8 cellular contexts compared by ENCODE assay signal in the genomic region with DNA sequence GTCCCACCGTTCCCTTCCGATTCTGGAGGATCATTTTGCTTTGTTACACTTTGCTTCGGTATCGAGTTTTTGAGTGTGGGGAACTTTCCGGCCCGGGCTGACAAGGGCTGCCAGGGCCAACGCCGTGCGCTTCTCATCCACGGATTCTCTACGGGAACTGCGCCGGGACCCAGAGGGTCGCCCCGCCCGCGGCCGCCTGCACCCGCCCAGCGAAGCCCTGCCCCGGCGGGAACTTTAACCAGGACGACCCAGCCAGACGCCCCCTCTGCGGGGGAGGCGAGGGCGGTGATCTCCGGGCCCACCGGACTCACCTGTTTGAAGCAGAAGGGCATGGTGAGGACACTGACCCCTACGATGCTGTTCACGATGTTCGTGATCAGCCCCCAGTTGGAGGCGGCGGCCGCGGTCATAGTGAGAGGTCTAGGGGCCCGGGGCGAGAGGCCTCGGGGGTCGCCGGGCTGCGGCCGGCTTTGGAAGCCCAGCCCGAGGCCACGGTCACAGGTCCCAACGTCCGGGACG.
DNase-seq lines count a peak whose midpoint lies in the region; ATAC-seq and TF ChIP-seq lines count a peak whose summit lies in the region.

No MANE protein-coding gene starts in this region.

- peak overlapping the region; percentile 87 to 98 for H3K27ac Mint-ChIP-seq in effector memory CD8-positive, alpha-beta T cell

- no peaks in the 10 kb centered on the region for H3K9me3 Mint-ChIP-seq in effector memory CD8-positive, alpha-beta T cell

- H3F3A ChIP-seq in DOHH2 (ENCODE audit: control insufficient read depth, insufficient read depth) = 0 out of 2 replicates have a peak, but pooled peaks cover 3% of the 10 kb centered on the region

- H3K36me3 ChIP-seq in DOHH2 (ENCODE audit: control insufficient read depth, low read length) (peaks cover 11% of the 10 kb centered on the region; the same call in 1 of the 2 replicates), muscle layer of colon (ENCODE audit: insufficient read depth, low read length) (no peaks in the 10 kb centered on the region)

- peak overlapping the region; percentile 95 to 96 for H3K4me3 Mint-ChIP-seq in effector memory CD8-positive, alpha-beta T cell

- H3K4me1 Mint-ChIP-seq in effector memory CD8-positive, alpha-beta T cell (ENCODE audit: low read depth in 2 of 2) = peaks cover 27 to 29% of the 10 kb centered on the region in 2 donors

- no peaks in the 10 kb centered on the region for H3K9me2 ChIP-seq in DOHH2 (replicated peaks; ENCODE audit: control insufficient read depth, low read length)

- peak overlapping the region; percentile 83 for H3K9ac ChIP-seq in muscle layer of colon (ENCODE audit: low read length)

- peaks cover 32% of the 10 kb centered on the region for H3K36me3 Mint-ChIP-seq in effector memory CD8-positive, alpha-beta T cell (ENCODE audit: insufficient read depth)

- H3K27ac ChIP-seq in DOHH2 (ENCODE audit: low read depth, low read length) (no peak overlapping the region; the same call in 1 of the 2 replicates), muscle layer of colon (ENCODE audit: low read depth, low read length) (peak overlapping the region; percentile 95)

- H3K9me3 ChIP-seq in DOHH2 (ENCODE audit: control insufficient read depth, insufficient read depth, low read length) (no peaks in the 10 kb centered on the region), muscle layer of colon (ENCODE audit: low read length) (no peaks in the 10 kb centered on the region)

- H4K20me1 ChIP-seq in DOHH2 (ENCODE audit: control insufficient read depth, insufficient read depth, low read depth, low read length) = no peaks in the 10 kb centered on the region

- peak overlapping the region; percentile 95 for H3K4me2 ChIP-seq in DOHH2 (ENCODE audit: low read length)

- H3K27me3 Mint-ChIP-seq in effector memory CD8-positive, alpha-beta T cell = no peaks in the 10 kb centered on the region

- H3K27me3 ChIP-seq in DOHH2 (ENCODE audit: control insufficient read depth, low read length) = no peaks in the 10 kb centered on the region
- no peaks in the 10 kb centered on the region for H3K27me3 ChIP-seq in muscle layer of colon (ENCODE audit: control insufficient read depth in 1 of 2, insufficient read depth in 2 of 2, low read length in 2 of 2)

- H3K4me1 ChIP-seq in DOHH2 (ENCODE audit: control insufficient read depth, low read length) = peaks cover 19% of the 10 kb centered on the region
- peaks cover 16% of the 10 kb centered on the region for H3K4me1 ChIP-seq in muscle layer of colon (ENCODE audit: insufficient read depth, low read length)

- DNase-seq in effector memory CD8-positive, alpha-beta T cell = peak in 1 of 3 experiments; percentile 9
- DNase-seq in foreskin melanocyte = no peak
- DNase-seq in SKM-1 treated with dmso at 0.1 percent for 144 hours (lab: John Stamatoyannopoulos, UW; ENCODE audit: unreplicated experiment) = no peak

- H3K4me3 ChIP-seq in DOHH2 (ENCODE audit: low read length) (peak overlapping the region; percentile 90), muscle layer of colon (ENCODE audit: low read depth in 1 of 2, low read length in 2 of 2) (peak overlapping the region; percentile 82 to 90)

- ATAC-seq in HG02678 (IDR thresholded peaks at IDR 0.05; ENCODE audit: unreplicated experiment) = peak; percentile 14
- peak; percentile 62 for ATAC-seq in SK-N-SH treated with all-trans-retinoic acid at 6 μM for 48 hours
- no peak for ATAC-seq in effector memory CD8-positive, alpha-beta T cell (replicated peaks)
- no peak for ATAC-seq in HG03378 (IDR thresholded peaks at IDR 0.05; ENCODE audit: unreplicated experiment)

- peaks cover 51% of the 10 kb centered on the region for H3K79me2 ChIP-seq in DOHH2 (ENCODE audit: control insufficient read depth, low read length)

- no peak for TF ChIP-seq CTCF in DOHH2 (IDR thresholded peaks at IDR 0.05; ENCODE audit: low read depth, low read length, poor library complexity, severe bottlenecking)

TF ChIP-seq in SK-N-SH treated with all-trans-retinoic acid at 6 μM for 48 hours, 23 proteins besides CTCF, POLR2A, EP300 and RAD21:
- TF ChIP-seq, protein P1, sequence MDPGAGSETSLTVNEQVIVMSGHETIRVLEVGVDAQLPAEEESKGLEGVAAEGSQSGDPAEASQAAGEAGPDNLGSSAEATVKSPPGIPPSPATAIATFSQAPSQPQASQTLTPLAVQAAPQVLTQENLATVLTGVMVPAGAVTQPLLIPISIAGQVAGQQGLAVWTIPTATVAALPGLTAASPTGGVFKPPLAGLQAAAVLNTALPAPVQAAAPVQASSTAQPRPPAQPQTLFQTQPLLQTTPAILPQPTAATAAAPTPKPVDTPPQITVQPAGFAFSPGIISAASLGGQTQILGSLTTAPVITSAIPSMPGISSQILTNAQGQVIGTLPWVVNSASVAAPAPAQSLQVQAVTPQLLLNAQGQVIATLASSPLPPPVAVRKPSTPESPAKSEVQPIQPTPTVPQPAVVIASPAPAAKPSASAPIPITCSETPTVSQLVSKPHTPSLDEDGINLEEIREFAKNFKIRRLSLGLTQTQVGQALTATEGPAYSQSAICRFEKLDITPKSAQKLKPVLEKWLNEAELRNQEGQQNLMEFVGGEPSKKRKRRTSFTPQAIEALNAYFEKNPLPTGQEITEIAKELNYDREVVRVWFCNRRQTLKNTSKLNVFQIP (CRISPR knock-in tag; IDR thresholded peaks at IDR 0.05; ENCODE audit: borderline replicate concordance, low read depth) = no peak
- TF ChIP-seq, protein P2, sequence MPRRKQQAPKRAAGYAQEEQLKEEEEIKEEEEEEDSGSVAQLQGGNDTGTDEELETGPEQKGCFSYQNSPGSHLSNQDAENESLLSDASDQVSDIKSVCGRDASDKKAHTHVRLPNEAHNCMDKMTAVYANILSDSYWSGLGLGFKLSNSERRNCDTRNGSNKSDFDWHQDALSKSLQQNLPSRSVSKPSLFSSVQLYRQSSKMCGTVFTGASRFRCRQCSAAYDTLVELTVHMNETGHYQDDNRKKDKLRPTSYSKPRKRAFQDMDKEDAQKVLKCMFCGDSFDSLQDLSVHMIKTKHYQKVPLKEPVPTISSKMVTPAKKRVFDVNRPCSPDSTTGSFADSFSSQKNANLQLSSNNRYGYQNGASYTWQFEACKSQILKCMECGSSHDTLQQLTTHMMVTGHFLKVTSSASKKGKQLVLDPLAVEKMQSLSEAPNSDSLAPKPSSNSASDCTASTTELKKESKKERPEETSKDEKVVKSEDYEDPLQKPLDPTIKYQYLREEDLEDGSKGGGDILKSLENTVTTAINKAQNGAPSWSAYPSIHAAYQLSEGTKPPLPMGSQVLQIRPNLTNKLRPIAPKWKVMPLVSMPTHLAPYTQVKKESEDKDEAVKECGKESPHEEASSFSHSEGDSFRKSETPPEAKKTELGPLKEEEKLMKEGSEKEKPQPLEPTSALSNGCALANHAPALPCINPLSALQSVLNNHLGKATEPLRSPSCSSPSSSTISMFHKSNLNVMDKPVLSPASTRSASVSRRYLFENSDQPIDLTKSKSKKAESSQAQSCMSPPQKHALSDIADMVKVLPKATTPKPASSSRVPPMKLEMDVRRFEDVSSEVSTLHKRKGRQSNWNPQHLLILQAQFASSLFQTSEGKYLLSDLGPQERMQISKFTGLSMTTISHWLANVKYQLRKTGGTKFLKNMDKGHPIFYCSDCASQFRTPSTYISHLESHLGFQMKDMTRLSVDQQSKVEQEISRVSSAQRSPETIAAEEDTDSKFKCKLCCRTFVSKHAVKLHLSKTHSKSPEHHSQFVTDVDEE (CRISPR knock-in tag; IDR thresholded peaks at IDR 0.05) = no peak
- no peak for TF ChIP-seq ZNF8 (CRISPR knock-in tag; IDR thresholded peaks at IDR 0.05)
- no peak for TF ChIP-seq RARB (CRISPR knock-in tag; IDR thresholded peaks at IDR 0.05)
- TF ChIP-seq PPARA (CRISPR knock-in tag; IDR thresholded peaks at IDR 0.05; ENCODE audit: borderline replicate concordance) = no peak
- no peak for TF ChIP-seq ARNTL (CRISPR knock-in tag; IDR thresholded peaks at IDR 0.05; ENCODE audit: borderline replicate concordance, low read depth)
- no peak for TF ChIP-seq TOX (CRISPR knock-in tag; IDR thresholded peaks at IDR 0.05; ENCODE audit: borderline replicate concordance)
- TF ChIP-seq, protein P3, sequence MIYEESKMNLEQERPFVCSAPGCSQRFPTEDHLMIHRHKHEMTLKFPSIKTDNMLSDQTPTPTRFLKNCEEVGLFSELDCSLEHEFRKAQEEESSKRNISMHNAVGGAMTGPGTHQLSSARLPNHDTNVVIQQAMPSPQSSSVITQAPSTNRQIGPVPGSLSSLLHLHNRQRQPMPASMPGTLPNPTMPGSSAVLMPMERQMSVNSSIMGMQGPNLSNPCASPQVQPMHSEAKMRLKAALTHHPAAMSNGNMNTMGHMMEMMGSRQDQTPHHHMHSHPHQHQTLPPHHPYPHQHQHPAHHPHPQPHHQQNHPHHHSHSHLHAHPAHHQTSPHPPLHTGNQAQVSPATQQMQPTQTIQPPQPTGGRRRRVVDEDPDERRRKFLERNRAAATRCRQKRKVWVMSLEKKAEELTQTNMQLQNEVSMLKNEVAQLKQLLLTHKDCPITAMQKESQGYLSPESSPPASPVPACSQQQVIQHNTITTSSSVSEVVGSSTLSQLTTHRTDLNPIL (CRISPR knock-in tag; IDR thresholded peaks at IDR 0.05; ENCODE audit: low read depth) = no peak
- TF ChIP-seq ZC3H10 (CRISPR knock-in tag; IDR thresholded peaks at IDR 0.05) = no peak
- no peak for TF ChIP-seq ZNF70 (CRISPR knock-in tag; IDR thresholded peaks at IDR 0.05)

Comparison
In these comparisons a context has a peak if more than half of its experiments do, and no peak if none do; other contexts are left out.
1. ATAC-seq: peak in HG02678 (single experiment) and SK-N-SH treated with all-trans-retinoic acid at 6 μM for 48 hours (single experiment); none in effector memory CD8-positive, alpha-beta T cell (single experiment) and HG03378 (single experiment).